ENCODE assay signal across 6 cellular contexts in the genomic region with DNA sequence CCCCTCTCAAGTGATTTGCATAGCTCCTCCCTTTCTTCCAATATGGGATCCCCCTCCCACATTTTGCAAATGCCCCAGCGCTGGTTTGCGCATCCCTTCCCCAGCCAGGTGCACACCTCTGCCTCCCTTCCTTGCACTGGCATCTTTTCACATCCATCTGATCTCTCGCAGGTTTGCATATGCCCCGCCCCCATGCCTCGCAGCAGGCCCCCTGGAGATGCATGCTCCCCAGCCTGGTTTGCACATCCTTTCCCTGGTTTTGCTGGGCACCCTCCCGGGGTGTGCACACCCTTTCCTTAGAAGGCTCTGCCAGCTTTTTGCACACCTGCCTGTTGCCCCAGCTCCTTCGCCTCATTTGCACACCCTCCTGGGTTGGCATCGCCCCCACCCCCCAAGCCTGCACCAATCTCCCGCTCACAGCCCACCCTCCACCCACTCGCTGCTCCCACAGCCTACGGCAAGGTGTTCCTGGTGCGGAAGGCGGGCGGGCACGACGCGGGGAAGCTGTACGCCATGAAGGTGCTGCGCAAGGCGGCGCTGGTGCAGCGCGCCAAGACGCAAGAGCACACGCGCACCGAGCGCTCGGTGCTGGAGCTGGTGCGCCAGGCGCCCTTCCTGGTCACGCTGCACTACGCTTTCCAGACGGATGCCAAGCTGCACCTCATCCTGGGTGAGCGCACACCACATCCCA.
DNase-seq lines count a peak whose midpoint lies in the region; ATAC-seq and TF ChIP-seq lines count a peak whose summit lies in the region.

No MANE protein-coding gene starts in this region.

- H3K4me1 ChIP-seq in iPS DF 6.9 (ENCODE audit: control insufficient read depth, insufficient read depth, low read length) (peaks cover 10% of the 10 kb centered on the region), tibial artery (peaks cover 0 to 45% (median 35%) of the 10 kb centered on the region in 4 donors)

- no peak for ATAC-seq in GM19467 (IDR thresholded peaks at IDR 0.05; ENCODE audit: unreplicated experiment)

- WGBS in iPS DF 6.9 (ENCODE audit: insufficient coverage, insufficient read length), result no CpG with 5 or more reads among the region's 35 CpGs

- H3K27me3 ChIP-seq in iPS DF 6.9 (ENCODE audit: control insufficient read depth, insufficient read depth, low read length) (no peaks in the 10 kb centered on the region), tibial artery (no peaks in the 10 kb centered on the region)

- peak overlapping the region; percentile 92 for H3K4me3 ChIP-seq in WI38 (ENCODE audit: low read depth, low read length)
- H3K4me3 ChIP-seq in iPS DF 6.9 (ENCODE audit: low read length), result peak overlapping the region; percentile 81; the same call in 1 of the 2 replicates
- H3K4me3 ChIP-seq in tibial artery, result peak overlapping the region; percentile 70 to 86

- DNase-seq in iPS DF 6.9 (ENCODE audit: low read depth, low spot score) (no peak), tibial artery (no peak), HK-2 (ENCODE audit: unreplicated experiment) (no peak)

- no peaks in the 10 kb centered on the region for H3K9me3 ChIP-seq in iPS DF 6.9 (ENCODE audit: control insufficient read depth, insufficient read depth, low read length)
- no peaks in the 10 kb centered on the region for H3K9me3 ChIP-seq in tibial artery

- peaks cover 3% of the 10 kb centered on the region for H3K36me3 ChIP-seq in iPS DF 6.9 (ENCODE audit: control insufficient read depth, insufficient read depth, low read length)
- peaks cover 24 to 39% (median 37%) of the 10 kb centered on the region in 3 donors for H3K36me3 ChIP-seq in tibial artery

- intact Hi-C loops in tibial artery (cut with DNase I; ENCODE audit: low total_unique reads), result no loop called here

- H3K27ac ChIP-seq in iPS DF 6.9 (ENCODE audit: low read length) (no peak overlapping the region), tibial artery (peak overlapping the region in 1 of 2 donors; percentile 94)

- peak; percentile 65 for TF ChIP-seq CTCF in GM12874 (IDR thresholded peaks at IDR 0.05; ENCODE audit: insufficient read depth, low read depth, low read length)
- no peak for TF ChIP-seq CTCF in WI38 (IDR thresholded peaks at IDR 0.05; ENCODE audit: low read depth, low read length)
- TF ChIP-seq CTCF in tibial artery (IDR thresholded peaks at IDR 0.05), result no peak
